Comparison of ENCODE assay signal across 8 cellular contexts in the genomic region with DNA sequence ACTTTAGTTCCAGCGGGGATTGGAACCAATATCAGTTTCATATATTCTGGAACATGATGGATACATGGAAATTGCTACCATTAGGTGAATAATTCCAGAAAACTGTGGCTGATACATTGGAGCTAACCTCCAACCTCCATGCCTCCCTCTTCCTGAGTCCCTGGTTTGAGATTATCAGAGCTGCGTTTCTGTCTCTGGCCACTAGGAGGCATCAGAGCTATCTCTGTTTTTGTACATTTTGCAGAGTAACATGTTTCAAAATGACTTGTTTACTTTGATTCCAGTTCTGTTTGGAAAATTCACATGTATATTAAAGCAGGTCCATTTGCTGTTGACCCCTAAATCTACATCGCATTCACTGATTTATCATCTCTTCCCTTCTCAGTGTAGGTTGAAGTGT. TPM values are rescaled to one million over a fixed set of nuclear protein-coding genes. Genes with fewer than 3 reads are reported as not detected.
DNase-seq lines count a peak whose midpoint lies in the region; ATAC-seq and TF ChIP-seq lines count a peak whose summit lies in the region.

No MANE protein-coding gene starts in this region.

- no peak overlapping the region for H3K4me2 ChIP-seq in osteoblast (ENCODE audit: insufficient read depth, low read length)

- peak; percentile 62 for TF ChIP-seq CTCF in epithelial cell of esophagus (IDR thresholded peaks at IDR 0.05; ENCODE audit: insufficient read depth, low read depth, low read length, missing control alignments)
- peak; percentile 78 for TF ChIP-seq CTCF in osteoblast (IDR thresholded peaks at IDR 0.05; ENCODE audit: extremely low read depth, low read depth, low read length)

- H3K36me3 ChIP-seq in osteoblast (ENCODE audit: insufficient read depth, low read length) = no peaks in the 10 kb centered on the region

- no peaks in the 10 kb centered on the region for H4K20me1 ChIP-seq in osteoblast (ENCODE audit: insufficient read depth, low read length)

- H3K36me3 Mint-ChIP-seq in activated CD4-positive, alpha-beta T cell treated with anti-CD3 and anti-CD28 coated beads for 36 hours (ENCODE audit: low read depth) = no peaks in the 10 kb centered on the region

- DNase-seq in SIG-M5 treated with dmso at 0.1 percent for 504 hours (lab: John Stamatoyannopoulos, UW; ENCODE audit: unreplicated experiment) (peak; percentile 3), SIG-M5 (lab: John Stamatoyannopoulos, UW) (no peak), epithelial cell of esophagus (ENCODE audit: low read depth) (peak; percentile 35), osteoblast (ENCODE audit: insufficient read length, low spot score, missing footprints) (peak; percentile 45)
- peak; percentile 51 for DNase-seq in activated CD4-positive, alpha-beta T cell treated with anti-CD3 and anti-CD28 coated beads for 36 hours

- CTCF ChIA-PET in activated CD4-positive, alpha-beta T cell treated with anti-CD3 and anti-CD28 coated beads for 36 hours (lab: Charles Lee) = interaction anchor here (0.7 to 3.3 kb wide), 8 partner anchors 8 to 396 kb away, joined by 3 to 19 read pairs (median 4); no protein-coding TSS in a partner anchor

- no peak overlapping the region for H2AFZ ChIP-seq in osteoblast (ENCODE audit: low read length)

- H3K9me3 Mint-ChIP-seq in activated CD4-positive, alpha-beta T cell treated with anti-CD3 and anti-CD28 coated beads for 36 hours (ENCODE audit: low read depth) = no peaks in the 10 kb centered on the region

- intact Hi-C loops in activated CD4-positive, alpha-beta T cell treated with anti-CD3 and anti-CD28 coated beads for 36 hours (cut with DNase I, micrococcal nuclease) = no loop called here

- H3K4me1 ChIP-seq in osteoblast (ENCODE audit: insufficient read depth, low read length) = peaks cover 3% of the 10 kb centered on the region

- peak; percentile 49 for ATAC-seq in HG03442 (IDR thresholded peaks at IDR 0.05; ENCODE audit: unreplicated experiment)
- no peak for ATAC-seq in activated CD4-positive, alpha-beta T cell treated with anti-CD3 and anti-CD28 coated beads for 36 hours
- no peak for ATAC-seq in GM18517 (IDR thresholded peaks at IDR 0.05; ENCODE audit: unreplicated experiment)
- no peak for ATAC-seq in HG03565 (IDR thresholded peaks at IDR 0.05; ENCODE audit: unreplicated experiment)

- H3K27ac Mint-ChIP-seq in activated CD4-positive, alpha-beta T cell treated with anti-CD3 and anti-CD28 coated beads for 36 hours = no peak overlapping the region

- H3K4me3 Mint-ChIP-seq in activated CD4-positive, alpha-beta T cell treated with anti-CD3 and anti-CD28 coated beads for 36 hours = no peak overlapping the region

- H3K9me3 ChIP-seq in osteoblast (ENCODE audit: low read depth, low read length) = no peaks in the 10 kb centered on the region

- no peaks in the 10 kb centered on the region for H3K27me3 ChIP-seq in osteoblast (ENCODE audit: insufficient read depth, low read length)

- H3K27ac ChIP-seq in osteoblast (ENCODE audit: low read depth, low read length) = no peak overlapping the region

- H3K27me3 Mint-ChIP-seq in activated CD4-positive, alpha-beta T cell treated with anti-CD3 and anti-CD28 coated beads for 36 hours = no peaks in the 10 kb centered on the region

- POLR2A ChIA-PET in activated CD4-positive, alpha-beta T cell treated with anti-CD3 and anti-CD28 coated beads for 36 hours (lab: Charles Lee) = no interaction called here

- H3K4me3 ChIP-seq in epithelial cell of esophagus (ENCODE audit: low read length) = no peak overlapping the region
- no peak overlapping the region for H3K4me3 ChIP-seq in osteoblast (ENCODE audit: insufficient read depth, low read length)

- no peaks in the 10 kb centered on the region for H3K4me1 Mint-ChIP-seq in activated CD4-positive, alpha-beta T cell treated with anti-CD3 and anti-CD28 coated beads for 36 hours

- no peaks in the 10 kb centered on the region for H3K79me2 ChIP-seq in osteoblast (ENCODE audit: insufficient read depth, low read length)

RNA-seq across cellular contexts. Expression of gene RAB40AL, which starts 2.4 kb away (rescaled TPM):
- not detected for total RNA-seq in activated CD4-positive, alpha-beta T cell treated with anti-CD3 and anti-CD28 coated beads for 36 hours
- total RNA-seq in osteoblast = 0.72 and 0.88 TPM in 2 replicates
